Comparison of ENCODE assay signal across 2 cellular contexts in the genomic region with DNA sequence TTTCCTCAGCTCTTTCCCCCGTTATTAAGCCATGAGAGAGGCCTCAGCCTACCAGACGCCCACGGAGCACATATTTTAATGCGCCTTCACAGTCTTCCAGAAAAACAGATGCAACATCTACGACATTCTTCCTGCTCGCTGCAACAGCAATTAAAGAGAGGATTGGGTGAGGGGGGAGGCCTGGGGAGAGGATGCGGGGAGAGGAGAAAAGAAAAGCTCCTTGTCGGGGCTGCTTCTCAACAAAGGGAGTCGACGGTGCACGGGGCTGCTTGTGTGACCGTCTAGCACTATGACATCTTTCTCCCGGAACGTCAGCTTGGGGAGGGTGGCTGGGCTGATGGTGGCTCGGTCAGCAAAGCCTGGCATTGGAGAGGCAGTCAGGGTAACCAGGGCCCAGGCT.
TF ChIP-seq lines count a peak whose summit lies in the region.

No MANE protein-coding gene starts in this region.

TF ChIP-seq in HEK293, 187 proteins besides CTCF, POLR2A, EP300 and RAD21:
- TF ChIP-seq YY1 (tag by site-specific recombination; IDR thresholded peaks at IDR 0.05) (no peak), ZFHX2 (tag by site-specific recombination; conservative IDR thresholded peaks at IDR 0.05) (peak; percentile 54)

TF ChIP-seq in H1, 55 proteins besides CTCF, POLR2A, EP300 and RAD21:
- TF ChIP-seq RNF2 (IDR thresholded peaks at IDR 0.05; ENCODE audit: borderline replicate concordance, low read depth, low read length, missing control alignments, poor library complexity, severe bottlenecking) (no peak), CBX5 (IDR thresholded peaks at IDR 0.05; ENCODE audit: low read depth, low read length) (no peak), JUN (IDR thresholded peaks at IDR 0.05; ENCODE audit: low read depth, low read length) (no peak), BACH1 (IDR thresholded peaks at IDR 0.05; ENCODE audit: low read length) (no peak), CHD2 (IDR thresholded peaks at IDR 0.05; ENCODE audit: low read length) (no peak), NRF1 (IDR thresholded peaks at IDR 0.05; ENCODE audit: low read depth, low read length) (no peak), SP2 (IDR thresholded peaks at IDR 0.05; ENCODE audit: low read length) (no peak)
- TF ChIP-seq, protein P1, sequence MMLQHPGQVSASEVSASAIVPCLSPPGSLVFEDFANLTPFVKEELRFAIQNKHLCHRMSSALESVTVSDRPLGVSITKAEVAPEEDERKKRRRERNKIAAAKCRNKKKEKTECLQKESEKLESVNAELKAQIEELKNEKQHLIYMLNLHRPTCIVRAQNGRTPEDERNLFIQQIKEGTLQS (IDR thresholded peaks at IDR 0.05; ENCODE audit: insufficient read depth, low read depth, low read length), result no peak
